27 cellular contexts compared by ENCODE assay signal in genomic region chr17:49582789-49583188, GRCh38. TPM values are rescaled to one million over a fixed set of nuclear protein-coding genes. Genes with fewer than 3 reads are reported as not detected.
A peak's percentile ranks its signal among the peaks of the same experiment; 100 is the strongest.
DNase-seq lines count a peak whose midpoint lies in the region; ATAC-seq and TF ChIP-seq lines count a peak whose summit lies in the region.
"Had no signal": no experiment of that assay in that cellular context is flagged by ENCODE, and none has a peak within 500 bp of the region (broad histone marks: within the 10 kb centered on the region; RNA-seq: fewer than 3 reads in every experiment).

No MANE protein-coding gene starts in this region.

- no peak overlapping the region for H2AFZ ChIP-seq in PC-3 (ENCODE audit: low read length)

- intact Hi-C loops in Right ventricle myocardium inferior (cut with DNase I) = no loop called here
- intact Hi-C loops in left cardiac atrium (cut with DNase I) = no loop called here
- intact Hi-C loops in PC-3 (cut with micrococcal nuclease) = no loop called here

- H3K4me3 ChIP-seq in PC-3 (ENCODE audit: low read length) = no peak overlapping the region
- H3K4me3 ChIP-seq in epithelial cell of esophagus (ENCODE audit: low read length) = no peak overlapping the region
- H3K4me3 ChIP-seq: A549, SJSA1 had no signal

- H3K4me1 ChIP-seq in PC-3 (ENCODE audit: insufficient read depth, low read length) = peaks cover 14% of the 10 kb centered on the region
- H3K4me1 ChIP-seq: A549, BE2C had no signal

- H4K20me1 ChIP-seq in PC-3 (ENCODE audit: low read length) = no peaks in the 10 kb centered on the region

- ATAC-seq in Right ventricle myocardium inferior = no peak
- ATAC-seq in left cardiac atrium = no peak
- ATAC-seq in PC-3 = peak; percentile 81
- no peak for ATAC-seq in GM19397 (IDR thresholded peaks at IDR 0.05; ENCODE audit: unreplicated experiment)
- ATAC-seq: A549; activated CD4-positive, alpha-beta T cell treated with anti-CD3 and anti-CD28 coated beads for 36 hours; natural killer cell; Panc1 had no signal

- H3K79me2 ChIP-seq in PC-3 (ENCODE audit: low read length) = no peaks in the 10 kb centered on the region

- peak; percentile 14 for DNase-seq in Right ventricle myocardium inferior (ENCODE audit: missing footprints)
- no peak for DNase-seq in left cardiac atrium
- peak; percentile 91 for DNase-seq in PC-3
- peak; percentile 56 for DNase-seq in epithelial cell of esophagus (ENCODE audit: low read depth)
- no peak for DNase-seq in effector CD4-positive, alpha-beta T cell
- no peak for DNase-seq in endothelial cell (ENCODE audit: low spot score)
- no peak for DNase-seq in medulla oblongata (ENCODE audit: extremely low spot score)
- DNase-seq: activated CD4-positive, alpha-beta T cell treated with anti-CD3 and anti-CD28 coated beads for 36 hours; activated effector memory CD4-positive, alpha-beta T cell treated with anti-CD3 and anti-CD28 coated beads, Interleukin-2, amount 50 U/mL, for 16 hours; activated naive CD8-positive, alpha-beta T cell treated with anti-CD3 and anti-CD28 coated beads, Interleukin-2, amount 10 ng/mL, durations not matched to agents 7 days and 5 days; BE2C; CD8-positive, alpha-beta memory T cell; DMS153; GF-D8; islet precursor cell; natural killer cell; NCI-H187; NCI-H2171; NCI-H510A treated with DMSO at 0.1 percent for 48 hours; NK-92 treated with Interleukin-12 subunit alpha and Interleukin-12 subunit beta, amount 100 ng/mL, for 24 hours had no signal

- no peaks in the 10 kb centered on the region for H3F3A ChIP-seq in PC-3 (ENCODE audit: low read length, unreplicated experiment)

- POLR2A ChIA-PET in PC-3 (lab: Charles Lee; ENCODE audit: unreplicated experiment) = interaction anchor here (0.7 kb wide), 1 partner anchor 10 kb away, joined by 5 read pairs; no protein-coding TSS in a partner anchor

- TF ChIP-seq CTCF in PC-3 (conservative IDR thresholded peaks at IDR 0.05; ENCODE audit: low read depth, low read length) (no peak), epithelial cell of esophagus (IDR thresholded peaks at IDR 0.05; ENCODE audit: insufficient read depth, low read depth, low read length, missing control alignments) (no peak), endothelial cell (IDR thresholded peaks at IDR 0.05; ENCODE audit: unreplicated experiment) (no peak)

- H3K27me3 ChIP-seq in PC-3 (ENCODE audit: low read length) = no peaks in the 10 kb centered on the region
- H3K27me3 ChIP-seq: SJSA1 had no signal

- H3K4me2 ChIP-seq in PC-3 (ENCODE audit: low read length) = peak overlapping the region; percentile 11
- H3K4me2 ChIP-seq: A549 had no signal

- no TSS peak for BruUV-seq in PC-3 (replicated peaks; lab: Mats Ljungman, UMichigan)

- peaks cover 15% of the 10 kb centered on the region for H3K27me3 Mint-ChIP-seq in endothelial cell (ENCODE audit: unreplicated experiment)

- H3K4me3 Mint-ChIP-seq in endothelial cell (ENCODE audit: unreplicated experiment) = no peak overlapping the region
- H3K4me3 Mint-ChIP-seq: activated CD4-positive, alpha-beta T cell treated with anti-CD3 and anti-CD28 coated beads for 36 hours; activated naive CD8-positive, alpha-beta T cell treated with anti-CD3 and anti-CD28 coated beads, Interleukin-2, amount 10 ng/mL, durations not matched to agents 7 days and 5 days; CD8-positive, alpha-beta memory T cell; natural killer cell; stimulated activated naive CD8-positive, alpha-beta T cell treated with anti-CD3 and anti-CD28 coated beads, Interleukin-15, Interleukin-2, amounts not matched to agents 100 ng/mL and 50 ng/mL, for 24 hours; T-helper 1 cell treated with Interleukin-12 subunit alpha and Interleukin-12 subunit beta and Interleukin-4 antibody, amounts not matched to agents 30 μg/mL and 1 μg/mL, for 36 hours had no signal

- no peaks in the 10 kb centered on the region for H3K36me3 Mint-ChIP-seq in endothelial cell (ENCODE audit: low read depth, unreplicated experiment)
- H3K36me3 Mint-ChIP-seq: activated naive CD8-positive, alpha-beta T cell treated with anti-CD3 and anti-CD28 coated beads, Interleukin-2, amount 10 ng/mL, durations not matched to agents 7 days and 5 days; CD8-positive, alpha-beta memory T cell; natural killer cell had no signal

- no peak overlapping the region for H3K27ac Mint-ChIP-seq in endothelial cell (ENCODE audit: unreplicated experiment)
- H3K27ac Mint-ChIP-seq: activated CD4-positive, alpha-beta T cell treated with anti-CD3 and anti-CD28 coated beads for 36 hours; activated naive CD8-positive, alpha-beta T cell treated with anti-CD3 and anti-CD28 coated beads, Interleukin-2, amount 10 ng/mL, durations not matched to agents 7 days and 5 days; CD8-positive, alpha-beta memory T cell; natural killer cell; stimulated activated naive CD8-positive, alpha-beta T cell treated with anti-CD3 and anti-CD28 coated beads, Interleukin-15, Interleukin-2, amounts not matched to agents 100 ng/mL and 50 ng/mL, for 24 hours; T-helper 1 cell treated with Interleukin-12 subunit alpha and Interleukin-12 subunit beta and Interleukin-4 antibody, amounts not matched to agents 30 μg/mL and 1 μg/mL, for 36 hours had no signal

- H3K9me3 ChIP-seq in PC-3 (ENCODE audit: low read length) = no peaks in the 10 kb centered on the region
- H3K9me3 ChIP-seq: A549, BE2C, SJSA1 had no signal

- peaks cover 1% of the 10 kb centered on the region for H3K4me1 Mint-ChIP-seq in endothelial cell (ENCODE audit: unreplicated experiment)
- H3K4me1 Mint-ChIP-seq: activated CD4-positive, alpha-beta T cell treated with anti-CD3 and anti-CD28 coated beads for 36 hours; natural killer cell had no signal

- no peak overlapping the region for H3K9ac ChIP-seq in PC-3 (ENCODE audit: low read length)

- H3K9me2 ChIP-seq in PC-3 (replicated peaks; ENCODE audit: low read length) = no peaks in the 10 kb centered on the region

- CTCF ChIA-PET in PC-3 (lab: Charles Lee) = interaction anchor here (0.9 kb wide), 1 partner anchor 13 kb away, joined by 3 read pairs; no protein-coding TSS in a partner anchor

- H3K9me3 Mint-ChIP-seq in endothelial cell (ENCODE audit: unreplicated experiment) = no peaks in the 10 kb centered on the region
- H3K9me3 Mint-ChIP-seq: activated naive CD8-positive, alpha-beta T cell treated with anti-CD3 and anti-CD28 coated beads, Interleukin-2, amount 10 ng/mL, durations not matched to agents 7 days and 5 days; CD8-positive, alpha-beta memory T cell; natural killer cell; stimulated activated naive CD8-positive, alpha-beta T cell treated with anti-CD3 and anti-CD28 coated beads, Interleukin-15, Interleukin-2, amounts not matched to agents 100 ng/mL and 50 ng/mL, for 24 hours; T-helper 1 cell treated with Interleukin-12 subunit alpha and Interleukin-12 subunit beta and Interleukin-4 antibody, amounts not matched to agents 30 μg/mL and 1 μg/mL, for 36 hours had no signal

- H3K27ac ChIP-seq in PC-3 (ENCODE audit: low read length) = no peak overlapping the region
- H3K27ac ChIP-seq: A549, SJSA1 had no signal

- H3K36me3 ChIP-seq in PC-3 (ENCODE audit: low read depth, low read length) = no peaks in the 10 kb centered on the region
- H3K36me3 ChIP-seq: BE2C, SJSA1 had no signal

RNA-seq across cellular contexts. Expression of gene NXPH3, which starts 7.1 kb away (rescaled TPM):
- 4.5 TPM for total RNA-seq in Right ventricle myocardium inferior
- 1 to 10 TPM; 3.6 to 6.5 TPM for total RNA-seq in left cardiac atrium
- total RNA-seq in PC-3 (2014; rRNA removed) = 0.26 and 1.2 TPM in 2 replicates
- 6.6 TPM for total RNA-seq in endothelial cell (ENCODE audit: unreplicated experiment)
- total RNA-seq: mononuclear cell, natural killer cell had no signal

Comparison
In these comparisons a context has a peak if more than half of its experiments do, and no peak if none do; other contexts are left out.
1. DNase-seq: peak in Right ventricle myocardium inferior (single experiment), PC-3 (single experiment) and epithelial cell of esophagus (single experiment); none in left cardiac atrium (single experiment), effector CD4-positive, alpha-beta T cell (single experiment), endothelial cell (single experiment) and medulla oblongata (single experiment).